In genomic region chr7:40612298-40612697, GRCh38 we compare ENCODE assay signal across 25 cellular contexts.
DNase-seq lines count a peak whose midpoint lies in the region; ATAC-seq, FAIRE-seq and TF ChIP-seq lines count a peak whose summit lies in the region.
"Had no signal": no experiment of that assay in that cellular context is flagged by ENCODE, and none has a peak within 500 bp of the region (broad histone marks: within the 10 kb centered on the region; RNA-seq: fewer than 3 reads in every experiment).

No MANE protein-coding gene starts in this region.

- in situ Hi-C loops in HepG2 (cut with HindIII; ENCODE audit: extremely low pct_ligation_motif_present, low pct_unique_long_range_greater_than_20kb): no loop called here

- no peaks in the 10 kb centered on the region for H3K79me1 ChIP-seq in mesenchymal stem cell (replicated peaks; ENCODE audit: low read length, poor library complexity, severe bottlenecking)

- no peak overlapping the region for H3K23ac ChIP-seq in mesenchymal stem cell (ENCODE audit: low read length in 2 of 2)

- TF ChIP-seq EP300 in HepG2 (IDR thresholded peaks at IDR 0.05; ENCODE audit: low read depth in 2 of 2, low read length in 2 of 2): no peak
- TF ChIP-seq EP300 in HepG2 (CRISPR knock-in tag; IDR thresholded peaks at IDR 0.05; ENCODE audit: borderline replicate concordance): no peak

- no peak for FAIRE-seq in HepG2 (lab: Jason Lieb, UNC)
- FAIRE-seq: A549, D721Med, GM12878, GM19239 had no signal

- no CpG with 5 or more reads among the region's 2 CpGs for WGBS in HepG2 (ENCODE audit: low lambda C conversion rate)
- 17% methylated on average over 1 of the region's 2 CpGs for WGBS in right lobe of liver (ENCODE audit: insufficient coverage, low coverage, low lambda C conversion rate, missing lambda C conversion rate)
- no CpG with 5 or more reads among the region's 2 CpGs for WGBS in mesenchymal stem cell

- H2AK5ac ChIP-seq in mesenchymal stem cell (ENCODE audit: low read length, severe bottlenecking): no peak overlapping the region

- DNase-seq in HepG2 (ENCODE audit: low spot score): no peak
- DNase-seq in right lobe of liver: no peak
- peak; percentile 5 for DNase-seq in mesenchymal stem cell
- no peak for DNase-seq in mucosa of descending colon
- no peak for DNase-seq in WERI-Rb-1
- DNase-seq: ACHN; AML-193; BE2C; CD4-positive, alpha-beta T cell; CD8-positive, alpha-beta memory T cell; DMS 273 treated with DMSO at 0.1 percent for 48 hours; DMS79; EL; GDM1; GOT3; H7 had no signal

- H3K4me3 ChIP-seq in HepG2 (replicated peaks in 1 of 3; ENCODE audit: insufficient read depth in 1 of 3, low read depth in 2 of 3, low read length in 3 of 3) (no peak overlapping the region), right lobe of liver (no peak overlapping the region), mesenchymal stem cell (ENCODE audit: insufficient read depth in 1 of 2, low read depth in 1 of 2, low read length in 2 of 2) (no peak overlapping the region), mucosa of descending colon (no peak overlapping the region), WERI-Rb-1 (ENCODE audit: low read depth, low read length) (no peak overlapping the region)
- H3K4me3 ChIP-seq: A549; BLaER1 treated with 17β-estradiol and CSF1 and Interleukin-3, amounts not matched to agents 10 nM and 100 nM; GM12878 had no signal

- no peak for TF ChIP-seq CTCF in HepG2 (CRISPR knock-in tag; IDR thresholded peaks at IDR 0.05)
- TF ChIP-seq CTCF in right lobe of liver (IDR thresholded peaks at IDR 0.05): no peak
- no peak for TF ChIP-seq CTCF in mucosa of descending colon (IDR thresholded peaks at IDR 0.05)
- no peak for TF ChIP-seq CTCF in WERI-Rb-1 (IDR thresholded peaks at IDR 0.05; ENCODE audit: low read depth, low read length)

- H3K4ac ChIP-seq in mesenchymal stem cell (ENCODE audit: low read depth in 1 of 2, low read length in 2 of 2): no peak overlapping the region

- no peaks in the 10 kb centered on the region for H3K27me3 ChIP-seq in HepG2 (ENCODE audit: control insufficient read depth in 1 of 2, insufficient read depth in 2 of 2, low read length in 2 of 2)
- H3K27me3 ChIP-seq in right lobe of liver: no peaks in the 10 kb centered on the region
- H3K27me3 ChIP-seq in mesenchymal stem cell (ENCODE audit: control insufficient read depth in 1 of 2, insufficient read depth in 1 of 2, low read length in 2 of 2): no peaks in the 10 kb centered on the region
- H3K27me3 ChIP-seq in WERI-Rb-1 (ENCODE audit: insufficient read depth, low read depth, severe bottlenecking): no peaks in the 10 kb centered on the region
- H3K27me3 ChIP-seq: BE2C; BLaER1 treated with 17β-estradiol and CSF1 and Interleukin-3, amounts not matched to agents 10 nM and 100 nM had no signal

- no peak overlapping the region for H3K4me2 ChIP-seq in HepG2 (ENCODE audit: low read depth, low read length)
- H3K4me2 ChIP-seq in mesenchymal stem cell (ENCODE audit: low read length, poor library complexity, severe bottlenecking): no peak overlapping the region
- H3K4me2 ChIP-seq: A549; BLaER1 treated with 17β-estradiol and CSF1 and Interleukin-3, amounts not matched to agents 10 nM and 100 nM had no signal

- H2BK15ac ChIP-seq in mesenchymal stem cell (ENCODE audit: low read depth, poor library complexity, severe bottlenecking): no peak overlapping the region

- no peak overlapping the region for H3K14ac ChIP-seq in mesenchymal stem cell (ENCODE audit: low read length in 2 of 2)

- H3K4me1 ChIP-seq in HepG2 (ENCODE audit: insufficient read depth, low read length): peaks cover 6% of the 10 kb centered on the region
- H3K4me1 ChIP-seq in right lobe of liver: peaks cover 0 to 7% (median 0%) of the 10 kb centered on the region in 4 donors
- no peaks in the 10 kb centered on the region for H3K4me1 ChIP-seq in mesenchymal stem cell (ENCODE audit: control insufficient read depth, insufficient read depth, low read depth, low read length)
- H3K4me1 ChIP-seq in mucosa of descending colon (ENCODE audit: low read depth): peaks cover 4% of the 10 kb centered on the region
- H3K4me1 ChIP-seq: A549; BLaER1 treated with 17β-estradiol and CSF1 and Interleukin-3, amounts not matched to agents 10 nM and 100 nM had no signal

- H3K27ac ChIP-seq in HepG2 (ENCODE audit: extremely low read length, insufficient read depth, low read length) (no peak overlapping the region), right lobe of liver (no peak overlapping the region), mesenchymal stem cell (ENCODE audit: low read length, poor library complexity, severe bottlenecking) (no peak overlapping the region), WERI-Rb-1 (no peak overlapping the region)
- H3K27ac ChIP-seq: 22Rv1; A549; BLaER1 treated with 17β-estradiol and CSF1 and Interleukin-3, amounts not matched to agents 10 nM and 100 nM had no signal

- no peak; the same call in 2 of the 3 replicates for ATAC-seq in HepG2
- ATAC-seq in right lobe of liver: no peak
- peak; percentile 51 for ATAC-seq in mucosa of descending colon
- no peak for ATAC-seq in GM21717 (IDR thresholded peaks at IDR 0.05; ENCODE audit: unreplicated experiment)
- no peak for ATAC-seq in GM19328 (IDR thresholded peaks at IDR 0.05; ENCODE audit: unreplicated experiment)
- ATAC-seq: A549, GM12878, HCT116 had no signal

- POLR2A ChIA-PET in HepG2 (lab: Yijun Ruan, JAX): no interaction called here

- no peak overlapping the region for H2AFZ ChIP-seq in HepG2 (ENCODE audit: low read length)
- no peak overlapping the region for H2AFZ ChIP-seq in mesenchymal stem cell (ENCODE audit: low read depth, low read length)

- no peak overlapping the region for H4K91ac ChIP-seq in mesenchymal stem cell (ENCODE audit: low read length)

- H2BK12ac ChIP-seq in mesenchymal stem cell (ENCODE audit: low read length in 2 of 2): no peak overlapping the region

- no peaks in the 10 kb centered on the region for H3K36me3 ChIP-seq in HepG2 (replicated peaks in 1 of 2; ENCODE audit: control insufficient read depth in 1 of 2, insufficient read depth in 2 of 2, low read length in 2 of 2)
- H3K36me3 ChIP-seq in right lobe of liver: no peaks in the 10 kb centered on the region
- no peaks in the 10 kb centered on the region for H3K36me3 ChIP-seq in mesenchymal stem cell (ENCODE audit: control insufficient read depth in 1 of 2, insufficient read depth in 2 of 2, low read depth in 1 of 2, low read length in 2 of 2)
- H3K36me3 ChIP-seq in mucosa of descending colon (ENCODE audit: low read depth): no peaks in the 10 kb centered on the region
- no peaks in the 10 kb centered on the region for H3K36me3 ChIP-seq in WERI-Rb-1
- H3K36me3 ChIP-seq: BE2C; BLaER1 treated with 17β-estradiol and CSF1 and Interleukin-3, amounts not matched to agents 10 nM and 100 nM had no signal

- H2BK5ac ChIP-seq in mesenchymal stem cell (ENCODE audit: low read depth, low read length, poor library complexity, severe bottlenecking): no peak overlapping the region

- CTCF ChIA-PET in HepG2 (lab: Yijun Ruan, JAX; ENCODE audit: low intra/inter-chr PET ratio, low total read pairs): no interaction called here

- H3K79me2 ChIP-seq in HepG2 (ENCODE audit: insufficient read depth, low read length): no peaks in the 10 kb centered on the region

- intact Hi-C loops in HepG2 (cut with micrococcal nuclease; ENCODE audit: unreplicated experiment): no loop called here
- intact Hi-C loops in right lobe of liver (cut with DNase I): no loop called here
- intact Hi-C loops in mucosa of descending colon (cut with DNase I, micrococcal nuclease): no loop called here

- H4K8ac ChIP-seq in mesenchymal stem cell (ENCODE audit: low read length): no peak overlapping the region

- no peak overlapping the region for H2BK120ac ChIP-seq in mesenchymal stem cell (ENCODE audit: low read depth, low read length)

- H3K18ac ChIP-seq in mesenchymal stem cell (ENCODE audit: low read depth in 1 of 2, low read length in 2 of 2): no peak overlapping the region

- H3K9ac ChIP-seq in HepG2 (ENCODE audit: insufficient read depth, low read depth, low read length) (no peak overlapping the region), mesenchymal stem cell (ENCODE audit: low read length) (no peak overlapping the region)
- H3K9ac ChIP-seq: BLaER1 treated with 17β-estradiol and CSF1 and Interleukin-3, amounts not matched to agents 10 nM and 100 nM had no signal

- H3K9me3 ChIP-seq in HepG2 (ENCODE audit: low read length): no peaks in the 10 kb centered on the region
- H3K9me3 ChIP-seq in right lobe of liver: no peaks in the 10 kb centered on the region
- H3K9me3 ChIP-seq in mesenchymal stem cell (ENCODE audit: control insufficient read depth, low read length): no peaks in the 10 kb centered on the region
- H3K9me3 ChIP-seq in mucosa of descending colon: no peaks in the 10 kb centered on the region
- H3K9me3 ChIP-seq in WERI-Rb-1 (ENCODE audit: severe bottlenecking): no peaks in the 10 kb centered on the region
- H3K9me3 ChIP-seq: A549; BE2C; BLaER1 treated with 17β-estradiol and CSF1 and Interleukin-3, amounts not matched to agents 10 nM and 100 nM had no signal

- TF ChIP-seq POLR2A in HepG2 (IDR thresholded peaks at IDR 0.05; ENCODE audit: insufficient read depth in 1 of 2, low read depth in 2 of 2, low read length in 2 of 2) (no peak), right lobe of liver (IDR thresholded peaks at IDR 0.05) (no peak)

- TF ChIP-seq RAD21 in HepG2 (CRISPR knock-in tag; IDR thresholded peaks at IDR 0.05): no peak

- no peaks in the 10 kb centered on the region for H4K20me1 ChIP-seq in HepG2 (ENCODE audit: insufficient read depth, low read length)
- H4K20me1 ChIP-seq: BLaER1 treated with 17β-estradiol and CSF1 and Interleukin-3, amounts not matched to agents 10 nM and 100 nM had no signal

- BruUV-seq in HepG2 (replicated peaks; lab: Mats Ljungman, UMichigan): no TSS peak

TF ChIP-seq in HepG2, 621 proteins besides CTCF, POLR2A, EP300 and RAD21 (continues in another document):
- no peak for TF ChIP-seq SNAPC2 (CRISPR knock-in tag; IDR thresholded peaks at IDR 0.05)
- no peak for TF ChIP-seq ZNF547 (CRISPR knock-in tag; IDR thresholded peaks at IDR 0.05)
- no peak for TF ChIP-seq ZNF782 (CRISPR knock-in tag; IDR thresholded peaks at IDR 0.05; ENCODE audit: borderline replicate concordance)
- TF ChIP-seq GFI1 (CRISPR knock-in tag; IDR thresholded peaks at IDR 0.05; ENCODE audit: borderline replicate concordance): 0 out of 2 replicates have a peak, but pooled peaks have one; percentile 24
- TF ChIP-seq SMAD9 (CRISPR knock-in tag; IDR thresholded peaks at IDR 0.05): no peak
- TF ChIP-seq ATF2 (CRISPR knock-in tag; IDR thresholded peaks at IDR 0.05): no peak
